In genomic region chr2:28751102-28751955, GRCh38 we compare ENCODE assay signal across 1 cellular context.
TF ChIP-seq lines count a peak whose summit lies in the region.

PPP1CB (plus strand) TSS chr2:28751830; CDS start chr2:28752125, 295 bp downstream.

TF ChIP-seq in K562, 482 proteins besides CTCF, POLR2A, EP300 and RAD21 (continued from another document and continues in another):
- TF ChIP-seq REST (CRISPR knock-in tag; IDR thresholded peaks at IDR 0.05; ENCODE audit: low read depth) = no peak
- TF ChIP-seq CEBPZ (IDR thresholded peaks at IDR 0.05; ENCODE audit: borderline replicate concordance, low read depth, low read length) = no peak
- TF ChIP-seq NFIC (IDR thresholded peaks at IDR 0.05) = peak; percentile 59
- peak; percentile 75; the same call in 1 of the 2 replicates for TF ChIP-seq GTF2E2 (tag; IDR thresholded peaks at IDR 0.05)
- TF ChIP-seq ZNF449 (CRISPR knock-in tag; IDR thresholded peaks at IDR 0.05) = 0 out of 2 replicates have a peak, but pooled peaks have one; percentile 37
- no peak for TF ChIP-seq LCOR (CRISPR knock-in tag; IDR thresholded peaks at IDR 0.05)
- TF ChIP-seq HDAC3 (IDR thresholded peaks at IDR 0.05; ENCODE audit: borderline replicate concordance, partially characterized antibody) = no peak
- no peak for TF ChIP-seq CSDE1 (IDR thresholded peaks at IDR 0.05)
- no peak for TF ChIP-seq ZNF79 (CRISPR knock-in tag; IDR thresholded peaks at IDR 0.05; ENCODE audit: low read depth)
- TF ChIP-seq, protein P1, sequence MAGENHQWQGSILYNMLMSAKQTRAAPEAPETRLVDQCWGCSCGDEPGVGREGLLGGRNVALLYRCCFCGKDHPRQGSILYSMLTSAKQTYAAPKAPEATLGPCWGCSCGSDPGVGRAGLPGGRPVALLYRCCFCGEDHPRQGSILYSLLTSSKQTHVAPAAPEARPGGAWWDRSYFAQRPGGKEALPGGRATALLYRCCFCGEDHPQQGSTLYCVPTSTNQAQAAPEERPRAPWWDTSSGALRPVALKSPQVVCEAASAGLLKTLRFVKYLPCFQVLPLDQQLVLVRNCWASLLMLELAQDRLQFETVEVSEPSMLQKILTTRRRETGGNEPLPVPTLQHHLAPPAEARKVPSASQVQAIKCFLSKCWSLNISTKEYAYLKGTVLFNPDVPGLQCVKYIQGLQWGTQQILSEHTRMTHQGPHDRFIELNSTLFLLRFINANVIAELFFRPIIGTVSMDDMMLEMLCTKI (IDR thresholded peaks at IDR 0.05; ENCODE audit: partially characterized antibody) = no peak
- no peak; the same call in 1 of the 2 replicates for TF ChIP-seq KAT7 (CRISPR knock-in tag; IDR thresholded peaks at IDR 0.05; ENCODE audit: borderline replicate concordance)
- no peak for TF ChIP-seq ZSCAN29 (IDR thresholded peaks at IDR 0.05)
- no peak for TF ChIP-seq IRF1 (CRISPR knock-in tag; IDR thresholded peaks at IDR 0.05; ENCODE audit: borderline replicate concordance)
- TF ChIP-seq KDM2B (CRISPR knock-in tag; IDR thresholded peaks at IDR 0.05) = no peak
- TF ChIP-seq SP2 (IDR thresholded peaks at IDR 0.05; ENCODE audit: extremely low read depth, low read depth, low read length, poor library complexity, severe bottlenecking) = no peak
- no peak for TF ChIP-seq FOXJ3 (CRISPR knock-in tag; IDR thresholded peaks at IDR 0.05)
- TF ChIP-seq, protein P2, sequence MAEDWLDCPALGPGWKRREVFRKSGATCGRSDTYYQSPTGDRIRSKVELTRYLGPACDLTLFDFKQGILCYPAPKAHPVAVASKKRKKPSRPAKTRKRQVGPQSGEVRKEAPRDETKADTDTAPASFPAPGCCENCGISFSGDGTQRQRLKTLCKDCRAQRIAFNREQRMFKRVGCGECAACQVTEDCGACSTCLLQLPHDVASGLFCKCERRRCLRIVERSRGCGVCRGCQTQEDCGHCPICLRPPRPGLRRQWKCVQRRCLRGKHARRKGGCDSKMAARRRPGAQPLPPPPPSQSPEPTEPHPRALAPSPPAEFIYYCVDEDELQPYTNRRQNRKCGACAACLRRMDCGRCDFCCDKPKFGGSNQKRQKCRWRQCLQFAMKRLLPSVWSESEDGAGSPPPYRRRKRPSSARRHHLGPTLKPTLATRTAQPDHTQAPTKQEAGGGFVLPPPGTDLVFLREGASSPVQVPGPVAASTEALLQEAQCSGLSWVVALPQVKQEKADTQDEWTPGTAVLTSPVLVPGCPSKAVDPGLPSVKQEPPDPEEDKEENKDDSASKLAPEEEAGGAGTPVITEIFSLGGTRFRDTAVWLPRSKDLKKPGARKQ (CRISPR knock-in tag; IDR thresholded peaks at IDR 0.05) = no peak
- TF ChIP-seq ARID3B (CRISPR knock-in tag; IDR thresholded peaks at IDR 0.05; ENCODE audit: borderline replicate concordance) = no peak
- TF ChIP-seq, protein P3, sequence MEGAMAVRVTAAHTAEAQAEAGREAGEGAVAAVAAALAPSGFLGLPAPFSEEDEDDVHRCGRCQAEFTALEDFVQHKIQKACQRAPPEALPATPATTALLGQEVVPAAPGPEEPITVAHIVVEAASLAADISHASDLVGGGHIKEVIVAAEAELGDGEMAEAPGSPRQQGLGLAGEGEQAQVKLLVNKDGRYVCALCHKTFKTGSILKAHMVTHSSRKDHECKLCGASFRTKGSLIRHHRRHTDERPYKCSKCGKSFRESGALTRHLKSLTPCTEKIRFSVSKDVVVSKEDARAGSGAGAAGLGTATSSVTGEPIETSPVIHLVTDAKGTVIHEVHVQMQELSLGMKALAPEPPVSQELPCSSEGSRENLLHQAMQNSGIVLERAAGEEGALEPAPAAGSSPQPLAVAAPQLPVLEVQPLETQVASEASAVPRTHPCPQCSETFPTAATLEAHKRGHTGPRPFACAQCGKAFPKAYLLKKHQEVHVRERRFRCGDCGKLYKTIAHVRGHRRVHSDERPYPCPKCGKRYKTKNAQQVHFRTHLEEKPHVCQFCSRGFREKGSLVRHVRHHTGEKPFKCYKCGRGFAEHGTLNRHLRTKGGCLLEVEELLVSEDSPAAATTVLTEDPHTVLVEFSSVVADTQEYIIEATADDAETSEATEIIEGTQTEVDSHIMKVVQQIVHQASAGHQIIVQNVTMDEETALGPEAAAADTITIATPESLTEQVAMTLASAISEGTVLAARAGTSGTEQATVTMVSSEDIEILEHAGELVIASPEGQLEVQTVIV (CRISPR knock-in tag; IDR thresholded peaks at IDR 0.05; ENCODE audit: borderline replicate concordance) = peak; percentile 40; the same call in 1 of the 2 replicates
- peak; percentile 56; the same call in 1 of the 2 replicates for TF ChIP-seq NBN (IDR thresholded peaks at IDR 0.05; ENCODE audit: low read depth)
- no peak for TF ChIP-seq ZNF696 (CRISPR knock-in tag; conservative IDR thresholded peaks at IDR 0.05)
- TF ChIP-seq ZBTB40 (IDR thresholded peaks at IDR 0.05) = peak; percentile 44; the same call in 1 of the 2 replicates
- no peak for TF ChIP-seq ZBTB40 (CRISPR knock-in tag; IDR thresholded peaks at IDR 0.05)
